Comparison of ENCODE assay signal across 15 cellular contexts in the genomic region with DNA sequence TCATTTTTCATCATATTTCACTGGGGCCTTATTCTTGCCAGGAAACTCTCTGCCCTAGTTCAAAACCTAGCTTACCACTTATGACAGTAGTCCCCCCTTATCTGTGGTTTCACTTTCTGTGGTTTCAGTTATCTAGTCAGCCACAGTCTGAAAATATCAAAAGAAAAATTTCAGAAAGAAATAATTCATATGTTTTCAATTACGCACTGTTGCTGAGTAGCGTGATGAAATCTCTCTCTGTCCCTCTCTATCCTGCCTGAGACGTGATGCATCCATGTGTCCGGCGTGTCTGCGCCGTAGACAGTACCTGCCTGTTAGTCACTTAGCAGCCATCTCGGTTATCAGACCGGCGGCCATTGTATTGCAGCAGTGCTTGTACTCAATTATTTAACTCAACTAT.
DNase-seq lines count a peak whose midpoint lies in the region; ATAC-seq, FAIRE-seq and TF ChIP-seq lines count a peak whose summit lies in the region.
"Had no signal": no experiment of that assay in that cellular context is flagged by ENCODE, and none has a peak within 500 bp of the region (broad histone marks: within the 10 kb centered on the region; RNA-seq: fewer than 3 reads in every experiment).

No MANE protein-coding gene starts in this region.

- H3K9ac ChIP-seq in kidney (ENCODE audit: low read length in 2 of 2): no peak overlapping the region

- intact Hi-C loops in heart left ventricle (cut with DNase I) (loop anchor here in 1 of 10 donors (10.0 kb wide), 1 partner anchor 827 kb away; no protein-coding TSS in a partner anchor), cardiac septum (cut with DNase I) (no loop called here), uterus (cut with DNase I; ENCODE audit: low total_unique reads) (no loop called here), kidney (cut with DNase I) (no loop called here)
- intact Hi-C loops in activated naive CD4-positive, alpha-beta T cell treated with anti-CD3 and anti-CD28 coated beads for 36 hours (cut with micrococcal nuclease): no loop called here

- H3K27ac Mint-ChIP-seq in activated naive CD4-positive, alpha-beta T cell treated with anti-CD3 and anti-CD28 coated beads for 36 hours: no peak overlapping the region
- H3K27ac Mint-ChIP-seq: endodermal cell; stimulated activated naive CD8-positive, alpha-beta T cell treated with anti-CD3 and anti-CD28 coated beads, Interleukin-15, Interleukin-2, amounts not matched to agents 100 ng/mL and 50 ng/mL, for 24 hours had no signal

- peak in 3 of 5 donors; percentile 26 to 58 (median 40) for DNase-seq in heart left ventricle
- no peak for DNase-seq in cardiac septum (ENCODE audit: low spot score)
- peak; percentile 61 for DNase-seq in RPMI7951 (ENCODE audit: low read depth)
- peak; percentile 55 for DNase-seq in fibroblast of mammary gland (ENCODE audit: low read depth)
- DNase-seq in uterus: peak; percentile 35 to 38
- no peak for DNase-seq in kidney
- DNase-seq in NCI-H2107 (lab: John Stamatoyannopoulos, UW): no peak
- no peak for DNase-seq in activated naive CD4-positive, alpha-beta T cell treated with anti-CD3 and anti-CD28 coated beads for 36 hours
- DNase-seq: activated naive CD4-positive, alpha-beta T cell treated with Interleukin-2 at 50 U/mL for 16 hours; endodermal cell; NCI-H345 had no signal

- H3K9me3 ChIP-seq in heart left ventricle (no peaks in the 10 kb centered on the region), uterus (no peaks in the 10 kb centered on the region), kidney (ENCODE audit: control insufficient read depth in 1 of 2, low read length in 2 of 2) (no peaks in the 10 kb centered on the region)
- H3K9me3 ChIP-seq: gastrocnemius medialis had no signal

- TF ChIP-seq POLR2A in heart left ventricle (IDR thresholded peaks at IDR 0.05) (no peak), uterus (IDR thresholded peaks at IDR 0.05) (no peak)

- H3K36me3 ChIP-seq in heart left ventricle (no peaks in the 10 kb centered on the region), uterus (no peaks in the 10 kb centered on the region), kidney (ENCODE audit: control insufficient read depth in 1 of 2, insufficient read depth in 2 of 2, low read length in 2 of 2) (no peaks in the 10 kb centered on the region)
- H3K36me3 ChIP-seq: gastrocnemius medialis had no signal

- 76 to 87% (median 81%) methylated on average over 10 of the region's 10 CpGs for WGBS in heart left ventricle, 4 donors

- peak overlapping the region in 9 of 12 donors; percentile 16 to 82 (median 46) for H3K27ac ChIP-seq in heart left ventricle
- peak overlapping the region in 1 of 2 donors; percentile 20 for H3K27ac ChIP-seq in uterus
- no peak overlapping the region for H3K27ac ChIP-seq in kidney (ENCODE audit: low read depth in 2 of 2, low read length in 2 of 2)
- H3K27ac ChIP-seq: SK-N-MC, VCaP had no signal

- H3K4me1 Mint-ChIP-seq in activated naive CD4-positive, alpha-beta T cell treated with anti-CD3 and anti-CD28 coated beads for 36 hours (ENCODE audit: low read depth): no peaks in the 10 kb centered on the region
- H3K4me1 Mint-ChIP-seq: endodermal cell had no signal

- CTCF ChIA-PET in activated naive CD4-positive, alpha-beta T cell treated with anti-CD3 and anti-CD28 coated beads for 36 hours (lab: Charles Lee): no interaction called here

- H3K4me3 Mint-ChIP-seq in activated naive CD4-positive, alpha-beta T cell treated with anti-CD3 and anti-CD28 coated beads for 36 hours: no peak overlapping the region
- H3K4me3 Mint-ChIP-seq: endodermal cell; stimulated activated naive CD8-positive, alpha-beta T cell treated with anti-CD3 and anti-CD28 coated beads, Interleukin-15, Interleukin-2, amounts not matched to agents 100 ng/mL and 50 ng/mL, for 24 hours had no signal

- H3K27me3 ChIP-seq in heart left ventricle (no peaks in the 10 kb centered on the region), uterus (no peaks in the 10 kb centered on the region)
- H3K27me3 ChIP-seq: gastrocnemius medialis had no signal

- H3K4me3 ChIP-seq in heart left ventricle (no peak overlapping the region), fibroblast of mammary gland (ENCODE audit: control insufficient read depth, low read depth, low read length) (no peak overlapping the region), uterus (no peak overlapping the region), kidney (ENCODE audit: low read length in 2 of 2) (no peak overlapping the region)
- H3K4me3 ChIP-seq: gastrocnemius medialis, SK-N-MC had no signal

- peak in 3 of 4 donors; percentile 25 to 72 (median 35) for ATAC-seq in heart left ventricle
- ATAC-seq: gastrocnemius medialis had no signal

- H3K9me3 Mint-ChIP-seq in activated naive CD4-positive, alpha-beta T cell treated with anti-CD3 and anti-CD28 coated beads for 36 hours: no peaks in the 10 kb centered on the region
- H3K9me3 Mint-ChIP-seq: endodermal cell; stimulated activated naive CD8-positive, alpha-beta T cell treated with anti-CD3 and anti-CD28 coated beads, Interleukin-15, Interleukin-2, amounts not matched to agents 100 ng/mL and 50 ng/mL, for 24 hours had no signal

- no peak for FAIRE-seq in kidney (lab: Jason Lieb, UNC)

- H3K4me1 ChIP-seq in heart left ventricle (peaks cover 0 to 35% (median 0%) of the 10 kb centered on the region in 12 donors), uterus (no peaks in the 10 kb centered on the region), kidney (ENCODE audit: control insufficient read depth in 1 of 2, insufficient read depth in 1 of 2, low read depth in 1 of 2, low read length in 2 of 2) (no peaks in the 10 kb centered on the region)
- H3K4me1 ChIP-seq: gastrocnemius medialis had no signal

- no peak for TF ChIP-seq CTCF in heart left ventricle (IDR thresholded peaks at IDR 0.05)
- TF ChIP-seq CTCF in fibroblast of mammary gland (conservative IDR thresholded peaks at IDR 0.05; ENCODE audit: control insufficient read depth, insufficient read depth, low read depth, low read length): no peak
- no peak for TF ChIP-seq CTCF in uterus (IDR thresholded peaks at IDR 0.05)
- TF ChIP-seq CTCF in kidney (IDR thresholded peaks at IDR 0.05; ENCODE audit: borderline replicate concordance, extremely low read depth, insufficient read depth): no peak

- no peaks in the 10 kb centered on the region for H3K36me3 Mint-ChIP-seq in activated naive CD4-positive, alpha-beta T cell treated with anti-CD3 and anti-CD28 coated beads for 36 hours (ENCODE audit: low read depth)

- H3K27me3 Mint-ChIP-seq in activated naive CD4-positive, alpha-beta T cell treated with anti-CD3 and anti-CD28 coated beads for 36 hours (ENCODE audit: low read depth): peaks cover 16% of the 10 kb centered on the region

Comparison
In these comparisons a context has a peak if more than half of its experiments do, and no peak if none do; other contexts are left out.
1. DNase-seq: peak in heart left ventricle (3 of 5), RPMI7951 (single experiment), fibroblast of mammary gland (single experiment) and uterus (2 of 2); none in cardiac septum (single experiment), kidney (single experiment), NCI-H2107 (single experiment) and activated naive CD4-positive, alpha-beta T cell treated with anti-CD3 and anti-CD28 coated beads for 36 hours (single experiment).
2. H3K27ac ChIP-seq: peak in heart left ventricle (9 of 12); none in kidney (0 of 2).